ENCODE assay signal across 7 cellular contexts in the genomic region with DNA sequence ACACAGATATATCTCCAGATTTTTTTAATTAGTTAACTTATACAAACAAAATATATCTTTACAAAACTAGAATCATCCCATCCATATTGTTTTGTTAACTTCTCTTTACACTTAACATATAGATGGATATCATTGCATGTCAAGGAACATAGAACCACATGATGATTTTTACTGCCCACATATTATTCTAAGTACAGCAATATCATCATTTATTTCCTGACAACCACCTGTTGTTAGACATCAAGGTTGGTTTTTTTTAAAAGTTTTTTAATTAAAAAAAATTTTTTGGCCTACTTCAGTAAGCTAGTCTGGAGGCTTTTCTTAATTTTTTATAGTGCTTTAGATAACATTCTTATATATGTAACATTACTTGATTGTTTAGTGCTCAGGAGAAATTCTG.
"Had no signal": no experiment of that assay in that cellular context is flagged by ENCODE, and none has a peak within 500 bp of the region (broad histone marks: within the 10 kb centered on the region; RNA-seq: fewer than 3 reads in every experiment).

No MANE protein-coding gene starts in this region.

- FAIRE-seq: HepG2, HTR-8/SVneo, K562 had no signal

- DNase-seq: IMR-90, KBM-7, KG1 had no signal

- H3K27ac ChIP-seq: HL-60 had no signal

- H3K4me3 ChIP-seq: K562 had no signal
